ENCODE assay signal across 27 cellular contexts in genomic region chr19:19501798-19502197, GRCh38. TPM values are rescaled to one million over a fixed set of nuclear protein-coding genes. Genes with fewer than 3 reads are reported as not detected.
"Had no signal": no experiment of that assay in that cellular context is flagged by ENCODE, and none has a peak within 500 bp of the region (broad histone marks: within the 10 kb centered on the region; RNA-seq: fewer than 3 reads in every experiment).

No MANE protein-coding gene starts in this region.

- H3K27me3 ChIP-seq: heart left ventricle, neural progenitor cell, neutrophil, ovary, right atrium auricular region, right lobe of liver, tibial nerve, uterus had no signal

- H3K9me3 ChIP-seq: heart left ventricle, lower lobe of right lung, neutrophil, ovary, right atrium auricular region, right lobe of liver, tibial nerve, uterus had no signal

- DNase-seq: heart left ventricle; islet precursor cell; kidney glomerular epithelial cell; left cardiac atrium; lower lobe of right lung; mammary epithelial cell; mesenchymal stem cell; occipital lobe; ovary; stimulated activated CD4-positive, alpha-beta T cell treated with anti-CD3 and anti-CD28 coated beads, Interleukin-12 subunit alpha, Interleukin-12 subunit beta, amount 100 ng/mL, for 4 hours; stimulated activated CD4-positive, alpha-beta T cell treated with anti-CD3 and anti-CD28 coated beads, Interleukin-15, amount 100 ng/mL, for 24 hours; stimulated activated CD4-positive, alpha-beta T cell treated with anti-CD3 and anti-CD28 coated beads, Interleukin-2, amount 100 ng/mL, for 24 hours; stimulated activated CD4-positive, alpha-beta T cell treated with anti-CD3 and anti-CD28 coated beads, Interleukin-4, amount 100 ng/mL, for 1 hour; stimulated activated naive CD4-positive, alpha-beta T cell treated with Interleukin-2 at 50 U/mL for 16 hours; stimulated activated naive CD8-positive, alpha-beta T cell treated with anti-CD3 and anti-CD28 coated beads, Interleukin-15, amount 100 ng/mL, for 72 hours; substantia nigra; uterus had no signal

- H3K36me3 ChIP-seq: neural progenitor cell, ovary, uterus had no signal

- H3K27ac ChIP-seq: heart left ventricle, lower lobe of right lung, neural progenitor cell, neutrophil, ovary, right atrium auricular region, right lobe of liver, tibial nerve, uterus had no signal

- H3K4me1 ChIP-seq: heart left ventricle, lower lobe of right lung, neural progenitor cell, right atrium auricular region, right lobe of liver, uterus had no signal

- H3K9ac ChIP-seq: neural progenitor cell had no signal

- H3K4me3 ChIP-seq: heart left ventricle, lower lobe of right lung, neural progenitor cell, ovary, right atrium auricular region, right lobe of liver, smooth muscle cell, tibial nerve, uterus had no signal

- ATAC-seq: heart left ventricle; left cardiac atrium; left lobe of liver; lower lobe of right lung; naive thymus-derived CD8-positive, alpha-beta T cell; right lobe of liver; stimulated activated naive CD8-positive, alpha-beta T cell treated with anti-CD3 and anti-CD28 coated beads, Interleukin-15, amount 100 ng/mL, for 72 hours had no signal

RNA-seq across cellular contexts. Expression of gene TSSK6, which starts 13.6 kb away (rescaled TPM):
- total RNA-seq: skeletal muscle tissue had no signal

RNA-seq across cellular contexts. Expression of gene CILP2, which starts 36.3 kb away (rescaled TPM):
- total RNA-seq: pulmonary artery endothelial cell had no signal
